In genomic region chr10:128326851-128327250, GRCh38 we compare ENCODE assay signal across 9 cellular contexts.
"Had no signal": no experiment of that assay in that cellular context is flagged by ENCODE, and none has a peak within 500 bp of the region (broad histone marks: within the 10 kb centered on the region; RNA-seq: fewer than 3 reads in every experiment).

No MANE protein-coding gene starts in this region.

- H3K27ac Mint-ChIP-seq: GM23338, H9, HFFc6 had no signal

- H2AFZ ChIP-seq: GM23248 had no signal

- H3K4me3 Mint-ChIP-seq: GM23338, H9, HFFc6 had no signal

- H3K36me3 ChIP-seq: HAP-1 had no signal

- H3K27ac ChIP-seq: GM23248 had no signal

- H3K4me2 ChIP-seq: GM23338 had no signal

- H3K9ac ChIP-seq: GM23248 had no signal

- H3K4me1 ChIP-seq: HAP-1 had no signal

- DNase-seq: GM23248, GOT3, H7, H9, HCEC 1CT, HFFc6 had no signal

- H3K9me3 ChIP-seq: HAP-1 had no signal

- ATAC-seq: GM23338, HCT116 had no signal

- H3K4me3 ChIP-seq: GM23248, GM23338, HAP-1 had no signal
